ENCODE assay signal across 9 cellular contexts in genomic region chr7:143490719-143491306, GRCh38. TPM values are rescaled to one million over a fixed set of nuclear protein-coding genes. Genes with fewer than 3 reads are reported as not detected.
A peak's percentile ranks its signal among the peaks of the same experiment; 100 is the strongest.
DNase-seq lines count a peak whose midpoint lies in the region; ATAC-seq and TF ChIP-seq lines count a peak whose summit lies in the region.
"Had no signal": no experiment of that assay in that cellular context is flagged by ENCODE, and none has a peak within 500 bp of the region (broad histone marks: within the 10 kb centered on the region; RNA-seq: fewer than 3 reads in every experiment).

No MANE protein-coding gene starts in this region.

- no peaks in the 10 kb centered on the region for H3K79me1 ChIP-seq in H9 (ENCODE audit: insufficient read depth, low read depth, low read length, poor library complexity, severe bottlenecking)

- ATAC-seq in stimulated activated memory B cell treated with anti-CD40 and anti-IgM and Interleukin-4, amounts not matched to agents 10 μg/mL and 1 μg/mL and 100 μg/mL, for 72 hours: no peak
- ATAC-seq in GM18867 (IDR thresholded peaks at IDR 0.05; ENCODE audit: unreplicated experiment): no peak

- H3K4me1 ChIP-seq in H9 (ENCODE audit: insufficient read depth, low read length): no peaks in the 10 kb centered on the region; the same call in 1 of the 2 replicates

- no peaks in the 10 kb centered on the region for H3K27me3 Mint-ChIP-seq in H9 (ENCODE audit: low read depth)
- peaks cover 25% of the 10 kb centered on the region for H3K27me3 Mint-ChIP-seq in stimulated activated memory B cell treated with anti-CD40 and anti-IgM and Interleukin-4, amounts not matched to agents 10 μg/mL and 1 μg/mL and 100 μg/mL, for 72 hours

- no peak overlapping the region; a peak in 1 of 5 replicates for H3K4me3 Mint-ChIP-seq in H9
- H3K4me3 Mint-ChIP-seq in stimulated activated memory B cell treated with anti-CD40 and anti-IgM and Interleukin-4, amounts not matched to agents 10 μg/mL and 1 μg/mL and 100 μg/mL, for 72 hours: no peak overlapping the region
- H3K4me3 Mint-ChIP-seq: T-helper 1 cell treated with Interleukin-12 subunit alpha and Interleukin-12 subunit beta and Interleukin-4 antibody, amounts not matched to agents 30 μg/mL and 1 μg/mL, for 36 hours had no signal

- H4K91ac ChIP-seq in H9 (ENCODE audit: insufficient read length, low read depth, low read length): no peak overlapping the region

- no peaks in the 10 kb centered on the region for H3K23me2 ChIP-seq in H9 (ENCODE audit: insufficient read length, low read depth, low read length, poor library complexity, severe bottlenecking)

- H2AK5ac ChIP-seq in H9 (ENCODE audit: insufficient read length, low read length): no peak overlapping the region

- no peak overlapping the region for H3K9ac ChIP-seq in H9 (ENCODE audit: extremely low read depth, insufficient read length, low read length)

- H3K23ac ChIP-seq in H9 (ENCODE audit: insufficient read length, low read depth, low read length): no peak overlapping the region

- DNase-seq in AG09309 (ENCODE audit: low read depth): no peak
- peak; percentile 60 for DNase-seq in H9
- peak; percentile 19 for DNase-seq in UCSD-AML1 (lab: John Stamatoyannopoulos, UW; ENCODE audit: unreplicated experiment)
- DNase-seq in iPS DF 4.7 (ENCODE audit: extremely low read depth, low spot score): peak; percentile 22
- DNase-seq in NCI-H524 (lab: John Stamatoyannopoulos, UW): no peak
- DNase-seq in putamen (ENCODE audit: low spot score): no peak

- no peaks in the 10 kb centered on the region for H3K36me3 Mint-ChIP-seq in H9 (ENCODE audit: insufficient read depth in 1 of 3, low read depth in 3 of 3)
- no peaks in the 10 kb centered on the region for H3K36me3 Mint-ChIP-seq in stimulated activated memory B cell treated with anti-CD40 and anti-IgM and Interleukin-4, amounts not matched to agents 10 μg/mL and 1 μg/mL and 100 μg/mL, for 72 hours

- no peak overlapping the region for H3K4me2 ChIP-seq in H9 (ENCODE audit: insufficient read depth, insufficient read length, low read length)

- H2BK5ac ChIP-seq in H9 (ENCODE audit: insufficient read length, low read length): no peak overlapping the region

- no peak overlapping the region for H3K27ac ChIP-seq in H9 (ENCODE audit: insufficient read length, low read depth, low read length)

- WGBS in H9 (ENCODE audit: extremely low coverage, insufficient read length, low lambda C conversion rate): no CpG with 5 or more reads among the region's 1 CpG

- H3K9me3 Mint-ChIP-seq in H9: no peaks in the 10 kb centered on the region; a peak in 1 of 5 replicates
- no peaks in the 10 kb centered on the region for H3K9me3 Mint-ChIP-seq in stimulated activated memory B cell treated with anti-CD40 and anti-IgM and Interleukin-4, amounts not matched to agents 10 μg/mL and 1 μg/mL and 100 μg/mL, for 72 hours
- H3K9me3 Mint-ChIP-seq: T-helper 1 cell treated with Interleukin-12 subunit alpha and Interleukin-12 subunit beta and Interleukin-4 antibody, amounts not matched to agents 30 μg/mL and 1 μg/mL, for 36 hours had no signal

- no peak overlapping the region for H3T11ph ChIP-seq in H9 (ENCODE audit: low read length)

- no peaks in the 10 kb centered on the region for H3K27me3 ChIP-seq in H9 (ENCODE audit: insufficient read depth, low read length)

- no peak overlapping the region for H2BK12ac ChIP-seq in H9 (ENCODE audit: insufficient read length, low read depth, low read length)

- H3K56ac ChIP-seq in H9 (ENCODE audit: insufficient read length, low read depth, low read length): no peak overlapping the region

- H3K79me2 ChIP-seq in H9 (ENCODE audit: insufficient read depth, low read length): no peaks in the 10 kb centered on the region

- H4K5ac ChIP-seq in H9 (ENCODE audit: insufficient read length, low read depth, low read length): no peak overlapping the region

- H3K14ac ChIP-seq in H9 (ENCODE audit: insufficient read depth, low read length): no peak overlapping the region

- H4K20me1 ChIP-seq in H9 (ENCODE audit: control insufficient read depth, insufficient read depth, insufficient read length): no peaks in the 10 kb centered on the region

- H3K4me3 ChIP-seq in AG09309 (ENCODE audit: control insufficient read depth, low read depth, low read length): no peak overlapping the region

- no peak overlapping the region for H3K27ac Mint-ChIP-seq in H9
- H3K27ac Mint-ChIP-seq in stimulated activated memory B cell treated with anti-CD40 and anti-IgM and Interleukin-4, amounts not matched to agents 10 μg/mL and 1 μg/mL and 100 μg/mL, for 72 hours: no peak overlapping the region
- H3K27ac Mint-ChIP-seq: T-helper 1 cell treated with Interleukin-12 subunit alpha and Interleukin-12 subunit beta and Interleukin-4 antibody, amounts not matched to agents 30 μg/mL and 1 μg/mL, for 36 hours had no signal

- H2BK120ac ChIP-seq in H9 (ENCODE audit: low read depth, low read length, poor library complexity, severe bottlenecking): no peak overlapping the region

- H3K4ac ChIP-seq in H9 (ENCODE audit: low read depth, low read length): no peak overlapping the region

- no peaks in the 10 kb centered on the region for H3K9me3 ChIP-seq in H9 (ENCODE audit: control insufficient read depth, low read depth, low read length)

- H2AFZ ChIP-seq in H9 (ENCODE audit: low read length): no peak overlapping the region

- peaks cover 0 to 3% of the 10 kb centered on the region in 2 experiments; a peak in 1 of 4 replicates for H3K4me1 Mint-ChIP-seq in H9
- H3K4me1 Mint-ChIP-seq in stimulated activated memory B cell treated with anti-CD40 and anti-IgM and Interleukin-4, amounts not matched to agents 10 μg/mL and 1 μg/mL and 100 μg/mL, for 72 hours: peaks cover 7% of the 10 kb centered on the region

- no peak overlapping the region for H2BK20ac ChIP-seq in H9 (ENCODE audit: low read depth, low read length, poor library complexity, severe bottlenecking)

- no peak overlapping the region for H3K18ac ChIP-seq in H9 (ENCODE audit: insufficient read length, low read depth, low read length)

- peak; percentile 74 for TF ChIP-seq CTCF in AG09309 (IDR thresholded peaks at IDR 0.05; ENCODE audit: control insufficient read depth, insufficient read depth, low read depth, low read length, missing control alignments)
- peak; percentile 73 for TF ChIP-seq CTCF in H9 (conservative IDR thresholded peaks at IDR 0.05)

- H2BK15ac ChIP-seq in H9 (ENCODE audit: low read depth, low read length): no peak overlapping the region

- no peak overlapping the region for H4K8ac ChIP-seq in H9 (replicated peaks; ENCODE audit: insufficient read length, low read depth, low read length)

RNA-seq across cellular contexts. Expression of gene TAS2R41, which starts 13.1 kb away (rescaled TPM):
- total RNA-seq in H9 (2021): not detected in 2 replicates

RNA-seq across cellular contexts. Expression of gene TAS2R60, which starts 47.6 kb away (rescaled TPM):
- not detected in 2 replicates for total RNA-seq in H9 (2021)

Comparison
In these comparisons a context has a peak if more than half of its experiments do, and no peak if none do; other contexts are left out.
1. DNase-seq: peak in H9 (single experiment), UCSD-AML1 (single experiment) and iPS DF 4.7 (single experiment); none in AG09309 (single experiment), NCI-H524 (0 of 2) and putamen (single experiment).